7 cellular contexts compared by ENCODE assay signal in the genomic region with DNA sequence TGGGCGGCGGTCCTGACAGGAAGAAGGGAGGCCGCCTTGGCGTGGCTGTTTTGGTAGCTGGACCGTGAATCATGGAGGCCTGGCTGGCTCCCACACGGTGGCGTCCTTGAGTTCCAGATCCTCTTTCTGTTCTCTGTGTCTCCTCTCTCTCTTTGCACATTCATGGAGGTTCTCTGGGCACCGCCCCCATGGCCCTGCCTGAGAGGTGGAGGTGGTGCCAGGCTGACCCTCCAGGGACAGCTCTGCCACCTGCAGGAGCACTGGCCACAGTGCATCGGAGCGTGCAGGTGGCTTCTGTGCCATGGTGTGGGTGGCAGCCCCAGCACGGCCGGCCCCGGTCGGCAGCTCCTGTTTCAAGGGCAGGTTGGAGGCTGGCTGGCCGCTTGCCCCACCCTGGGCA. TPM values are rescaled to one million over a fixed set of nuclear protein-coding genes. Genes with fewer than 3 reads are reported as not detected.
DNase-seq lines count a peak whose midpoint lies in the region; ATAC-seq, FAIRE-seq and TF ChIP-seq lines count a peak whose summit lies in the region.
"Not testable (repeated sequence)": the region's sequence is repeated elsewhere in the genome, so short reads cannot be mapped to it uniquely, and the experiment has no call there.

No MANE protein-coding gene starts in this region.

- ATAC-seq in HG02678 (IDR thresholded peaks at IDR 0.05; ENCODE audit: unreplicated experiment) (peak; percentile 44), GM12878 (peak; percentile 65), right cardiac atrium (peak; percentile 2 to 10)
- peak; percentile 34 for ATAC-seq in activated CD8-positive, alpha-beta memory T cell treated with anti-CD3 and anti-CD28 coated beads, Interleukin-2, amount 10 ng/mL, durations not matched to agents 7 days and 5 days
- ATAC-seq in natural killer cell treated with Interleukin-12 subunit alpha and Interleukin-12 subunit beta and Interleukin-15 and Interleukin-18, amount 100 ng/mL, for 72 hours = peak; percentile 64 to 79

- H3K27me3 Mint-ChIP-seq in activated CD8-positive, alpha-beta memory T cell treated with anti-CD3 and anti-CD28 coated beads, Interleukin-2, amount 10 ng/mL, durations not matched to agents 7 days and 5 days; natural killer cell treated with Interleukin-12 subunit alpha and Interleukin-12 subunit beta and Interleukin-15 and Interleukin-18, amount 100 ng/mL, for 72 hours: not testable (repeated sequence)

- TF ChIP-seq EP300 in GM12878 (IDR thresholded peaks at IDR 0.05; ENCODE audit: borderline replicate concordance in 1 of 2, control insufficient read depth in 1 of 2, low read depth in 2 of 2, low read length in 2 of 2) = not testable (repeated sequence)

- H3K4me1 Mint-ChIP-seq in activated CD8-positive, alpha-beta memory T cell treated with anti-CD3 and anti-CD28 coated beads, Interleukin-2, amount 10 ng/mL, durations not matched to agents 7 days and 5 days; natural killer cell treated with Interleukin-12 subunit alpha and Interleukin-12 subunit beta and Interleukin-15 and Interleukin-18, amount 100 ng/mL, for 72 hours (ENCODE audit: low read depth in 2 of 2): not testable (repeated sequence)

- H3K9me3 Mint-ChIP-seq in activated CD8-positive, alpha-beta memory T cell treated with anti-CD3 and anti-CD28 coated beads, Interleukin-2, amount 10 ng/mL, durations not matched to agents 7 days and 5 days (ENCODE audit: low read depth); natural killer cell treated with Interleukin-12 subunit alpha and Interleukin-12 subunit beta and Interleukin-15 and Interleukin-18, amount 100 ng/mL, for 72 hours: not testable (repeated sequence)

- H3K4me3 Mint-ChIP-seq in activated CD8-positive, alpha-beta memory T cell treated with anti-CD3 and anti-CD28 coated beads, Interleukin-2, amount 10 ng/mL, durations not matched to agents 7 days and 5 days; natural killer cell treated with Interleukin-12 subunit alpha and Interleukin-12 subunit beta and Interleukin-15 and Interleukin-18, amount 100 ng/mL, for 72 hours: not testable (repeated sequence)

- no CpG with 5 or more reads among the region's 15 CpGs for WGBS in GM12878 (ENCODE audit: insufficient coverage, insufficient replicate concordance, low lambda C conversion rate, missing lambda C conversion rate)
- WGBS in right cardiac atrium = no CpG with 5 or more reads among the region's 15 CpGs

- BruUV-seq in GM12878 (replicated peaks; lab: Mats Ljungman, UMichigan) = not testable (repeated sequence)

- not testable (repeated sequence) for H3K27me3 ChIP-seq in GM12878 (replicated peaks in 1 of 2; ENCODE audit: control insufficient read depth in 2 of 2, insufficient read depth in 2 of 2, low read length in 1 of 2); right cardiac atrium (ENCODE audit: control insufficient read depth, insufficient read depth)

- not testable (repeated sequence) for TF ChIP-seq RAD21 in GM12878 (IDR thresholded peaks at IDR 0.05; ENCODE audit: insufficient read depth, low read depth, low read length)

- not testable (repeated sequence) for H3K4me2 ChIP-seq in GM12878 (ENCODE audit: control insufficient read depth, insufficient read depth)

- not testable (repeated sequence) for H3K27ac ChIP-seq in GM12878 (ENCODE audit: control insufficient read depth, insufficient read depth); right cardiac atrium (ENCODE audit: low read length)

- not testable (repeated sequence) for H3K4me1 ChIP-seq in GM12878 (ENCODE audit: control insufficient read depth, insufficient read depth, low read length); right cardiac atrium (ENCODE audit: control insufficient read depth, insufficient read depth, low read length)

- H3K36me3 ChIP-seq in GM12878 (ENCODE audit: control insufficient read depth in 2 of 2, insufficient read depth in 2 of 2, low read length in 1 of 2) = not testable (repeated sequence)

- FAIRE-seq in GM12892 (lab: Jason Lieb, UNC) = peak; percentile 95
- FAIRE-seq in RCC 7860 (lab: Jason Lieb, UNC) = peak; percentile 85
- FAIRE-seq in GM12878 (lab: Jason Lieb, UNC) = peak; percentile 97

- not testable (repeated sequence) for TF ChIP-seq POLR2A in GM12892 (IDR thresholded peaks at IDR 0.05; ENCODE audit: low read depth, low read length); GM12878 (IDR thresholded peaks at IDR 0.05; ENCODE audit: low read depth, low read length)

- CTCF ChIA-PET in activated CD8-positive, alpha-beta memory T cell treated with anti-CD3 and anti-CD28 coated beads, Interleukin-2, amount 10 ng/mL, durations not matched to agents 7 days and 5 days (lab: Charles Lee); GM12878 (lab: Yijun Ruan, JAX): not testable (repeated sequence)

- in situ Hi-C loops in GM12878 (cut with MboI) = not testable (repeated sequence)

- RAD21 ChIA-PET in GM12878 (lab: Charles Lee; ENCODE audit: unreplicated experiment) = not testable (repeated sequence)

- POLR2A ChIA-PET in GM12878 (lab: Charles Lee) = not testable (repeated sequence)

- H3K27ac Mint-ChIP-seq in activated CD8-positive, alpha-beta memory T cell treated with anti-CD3 and anti-CD28 coated beads, Interleukin-2, amount 10 ng/mL, durations not matched to agents 7 days and 5 days; natural killer cell treated with Interleukin-12 subunit alpha and Interleukin-12 subunit beta and Interleukin-15 and Interleukin-18, amount 100 ng/mL, for 72 hours: not testable (repeated sequence)

- SMC1A ChIA-PET in GM12878 (lab: Charles Lee; ENCODE audit: uncharacterized antibody, unreplicated experiment) = not testable (repeated sequence)

- not testable (repeated sequence) for H3K36me3 Mint-ChIP-seq in activated CD8-positive, alpha-beta memory T cell treated with anti-CD3 and anti-CD28 coated beads, Interleukin-2, amount 10 ng/mL, durations not matched to agents 7 days and 5 days; natural killer cell treated with Interleukin-12 subunit alpha and Interleukin-12 subunit beta and Interleukin-15 and Interleukin-18, amount 100 ng/mL, for 72 hours

- H3K4me3 ChIP-seq in GM12878; right cardiac atrium (ENCODE audit: low read length): not testable (repeated sequence)

- not testable (repeated sequence) for DNase-seq in GM12892 (ENCODE audit: insufficient read length); RCC 7860 (ENCODE audit: low spot score); activated CD8-positive, alpha-beta memory T cell treated with anti-CD3 and anti-CD28 coated beads, Interleukin-2, amount 10 ng/mL, durations not matched to agents 7 days and 5 days; GM12878 (ENCODE audit: low read depth, low spot score); natural killer cell treated with Interleukin-12 subunit alpha and Interleukin-12 subunit beta and Interleukin-15 and Interleukin-18, amount 100 ng/mL, for 72 hours (ENCODE audit: low spot score)
- peak in 1 of 3 donors; percentile 44 for DNase-seq in right cardiac atrium

- intact Hi-C loops in GM12878 (cut with micrococcal nuclease; ENCODE audit: unreplicated experiment); right cardiac atrium (cut with DNase I): not testable (repeated sequence)

- not testable (repeated sequence) for H3K9me3 ChIP-seq in GM12878 (replicated peaks; ENCODE audit: control insufficient read depth, insufficient read depth, low read length); right cardiac atrium (ENCODE audit: control insufficient read depth, low read length)

- H2AFZ ChIP-seq in GM12878 (ENCODE audit: control insufficient read depth, low read depth, low read length) = not testable (repeated sequence)

- H3K9ac ChIP-seq in GM12878 (ENCODE audit: control insufficient read depth, insufficient read depth, low read length) = not testable (repeated sequence)

- not testable (repeated sequence) for TF ChIP-seq CTCF in GM12878 (IDR thresholded peaks at IDR 0.05 in 2 of 3, conservative IDR thresholded peaks at IDR 0.05 in 1 of 3; ENCODE audit: control insufficient read depth in 2 of 3, extremely low read depth in 1 of 3, insufficient read depth in 1 of 3, low read depth in 3 of 3, low read length in 3 of 3)

- H3K79me2 ChIP-seq in GM12878 (ENCODE audit: control insufficient read depth, insufficient read depth, low read length) = not testable (repeated sequence)

- not testable (repeated sequence) for H4K20me1 ChIP-seq in GM12878 (ENCODE audit: control insufficient read depth, insufficient read depth)

RNA-seq across cellular contexts. Expression of gene GATD3, which starts 4.6 kb away (rescaled TPM):
- polyA plus RNA-seq in GM12892 (2012; ENCODE audit: missing spikeins) = 31.5 TPM
- 10 to 100 TPM; 10.0 to 12.5 TPM for total RNA-seq in activated CD8-positive, alpha-beta memory T cell treated with anti-CD3 and anti-CD28 coated beads, Interleukin-2, amount 10 ng/mL, durations not matched to agents 7 days and 5 days
- 64.9 and 65.2 TPM in 2 replicates for total RNA-seq in GM12878 (2013; cell fraction: nucleolus; rRNA removed)
- total RNA-seq in GM12878 (2014; rRNA removed) (9.0 and 12.2 TPM in 2 replicates), GM12878 (2014; rRNA removed; fragmentation: Illumina TruSeq; extraction: Trizol) (6.0 and 8.4 TPM in 2 replicates), GM12878 (2021) (13.5 and 20.7 TPM in 2 replicates), right cardiac atrium (10 to 100 TPM in 3 of 4 donors, 1 to 10 TPM in 1; 7.0 to 83.1 (median 14.1) TPM)
- 9.3 TPM for polyA plus RNA-seq in GM12878 (2011; ENCODE audit: low read depth)
- polyA plus RNA-seq in GM12878 (2011; rRNA removed) (9.7 and 19.4 TPM in 2 replicates), GM12878 (2014; fragmentation: Illumina TruSeq; extraction: Trizol) (4.8 and 10.0 TPM in 2 replicates), GM12878 (2014; fragmentation: Nextera tagmentation; extraction: Ambion mirVana) (1 to 10 TPM; 1.5 to 2.1 TPM), GM12878 (2014; rRNA removed) (15.2 and 15.3 TPM in 2 replicates), GM12878 (2016; fragmentation: Nextera tagmentation; extraction: Ambion mirVana) (10 to 100 TPM; 12.9 to 16.7 TPM), right cardiac atrium (12.1 TPM)
- 26.0 and 27.9 TPM in 2 replicates for polyA plus RNA-seq in GM12878 (2011; cell fraction: cytosol; rRNA removed)
- 75.7 TPM in 2 replicates for polyA plus RNA-seq in GM12878 (2011; cell fraction: nucleus; rRNA removed)
- polyA plus RNA-seq in GM12878 (2012) = 14.9 and 17.7 TPM in 2 replicates
- 25.5 and 25.6 TPM in 2 replicates for polyA minus RNA-seq in GM12878 (2011; rRNA and poly(A)+ RNA removed)
- polyA minus RNA-seq in GM12878 (2011; cell fraction: cytosol; rRNA and poly(A)+ RNA removed) = 6.0 TPM in 2 replicates
- 15.0 and 28.5 TPM in 2 replicates for polyA minus RNA-seq in GM12878 (2011; cell fraction: nucleus; rRNA and poly(A)+ RNA removed)
- 10 to 100 TPM; 15.9 to 40.4 TPM for total RNA-seq in natural killer cell treated with Interleukin-12 subunit alpha and Interleukin-12 subunit beta and Interleukin-15 and Interleukin-18, amount 100 ng/mL, for 72 hours

RNA-seq across cellular contexts. Expression of gene PWP2, which starts 30.8 kb away (rescaled TPM):
- polyA plus RNA-seq in GM12892 (2012; ENCODE audit: missing spikeins) = 8.2 TPM
- total RNA-seq in activated CD8-positive, alpha-beta memory T cell treated with anti-CD3 and anti-CD28 coated beads, Interleukin-2, amount 10 ng/mL, durations not matched to agents 7 days and 5 days = 1 to 10 TPM; 9.3 to 9.6 TPM
- 13.6 and 16.5 TPM in 2 replicates for total RNA-seq in GM12878 (2013; cell fraction: nucleolus; rRNA removed)
- total RNA-seq in GM12878 (2014; rRNA removed) (8.6 and 9.4 TPM in 2 replicates), GM12878 (2014; rRNA removed; fragmentation: Illumina TruSeq; extraction: Trizol) (0.72 and 1.2 TPM in 2 replicates), GM12878 (2021) (2.5 and 2.8 TPM in 2 replicates), right cardiac atrium (1 to 10 TPM in 3 of 4 donors, under 1 TPM in 1; 0.94 to 8.9 (median 2.3) TPM)
- 1.8 TPM for polyA plus RNA-seq in GM12878 (2011; ENCODE audit: low read depth)
- polyA plus RNA-seq in GM12878 (2011; rRNA removed) (2.6 and 5.2 TPM in 2 replicates), GM12878 (2014; fragmentation: Illumina TruSeq; extraction: Trizol) (2.1 TPM in 2 replicates), GM12878 (2014; fragmentation: Nextera tagmentation; extraction: Ambion mirVana) (under 1 TPM; 0.03 to 0.09 TPM), GM12878 (2014; rRNA removed) (4.2 and 5.5 TPM in 2 replicates), GM12878 (2016; fragmentation: Nextera tagmentation; extraction: Ambion mirVana) (1 to 10 TPM; 1.8 to 1.9 TPM), right cardiac atrium (1.6 TPM)
- polyA plus RNA-seq in GM12878 (2011; cell fraction: cytosol; rRNA removed) = 3.2 and 3.4 TPM in 2 replicates
- polyA plus RNA-seq in GM12878 (2011; cell fraction: nucleus; rRNA removed) = 14.6 and 18.6 TPM in 2 replicates
- polyA plus RNA-seq in GM12878 (2012) = 2.5 and 4.8 TPM in 2 replicates
- polyA minus RNA-seq in GM12878 (2011; rRNA and poly(A)+ RNA removed) = 0.59 and 2.9 TPM in 2 replicates
- polyA minus RNA-seq in GM12878 (2011; cell fraction: cytosol; rRNA and poly(A)+ RNA removed) = 0.73 and 1.6 TPM in 2 replicates
- 8.2 and 13.1 TPM in 2 replicates for polyA minus RNA-seq in GM12878 (2011; cell fraction: nucleus; rRNA and poly(A)+ RNA removed)
- total RNA-seq in natural killer cell treated with Interleukin-12 subunit alpha and Interleukin-12 subunit beta and Interleukin-15 and Interleukin-18, amount 100 ng/mL, for 72 hours = 10 to 100 TPM; 31.4 to 69.6 TPM

Comparison
In these comparisons a context has a peak if more than half of its experiments do, and no peak if none do; other contexts are left out.
1. ATAC-seq: peak in every context shown above with its lines; median percentile 72 in natural killer cell treated with Interleukin-12 subunit alpha and Interleukin-12 subunit beta and Interleukin-15 and Interleukin-18, amount 100 ng/mL, for 72 hours; 65 in GM12878; 44 in HG02678; 34 in activated CD8-positive, alpha-beta memory T cell treated with anti-CD3 and anti-CD28 coated beads, Interleukin-2, amount 10 ng/mL, durations not matched to agents 7 days and 5 days; 6 in right cardiac atrium.